8 cellular contexts compared by ENCODE assay signal in the genomic region with DNA sequence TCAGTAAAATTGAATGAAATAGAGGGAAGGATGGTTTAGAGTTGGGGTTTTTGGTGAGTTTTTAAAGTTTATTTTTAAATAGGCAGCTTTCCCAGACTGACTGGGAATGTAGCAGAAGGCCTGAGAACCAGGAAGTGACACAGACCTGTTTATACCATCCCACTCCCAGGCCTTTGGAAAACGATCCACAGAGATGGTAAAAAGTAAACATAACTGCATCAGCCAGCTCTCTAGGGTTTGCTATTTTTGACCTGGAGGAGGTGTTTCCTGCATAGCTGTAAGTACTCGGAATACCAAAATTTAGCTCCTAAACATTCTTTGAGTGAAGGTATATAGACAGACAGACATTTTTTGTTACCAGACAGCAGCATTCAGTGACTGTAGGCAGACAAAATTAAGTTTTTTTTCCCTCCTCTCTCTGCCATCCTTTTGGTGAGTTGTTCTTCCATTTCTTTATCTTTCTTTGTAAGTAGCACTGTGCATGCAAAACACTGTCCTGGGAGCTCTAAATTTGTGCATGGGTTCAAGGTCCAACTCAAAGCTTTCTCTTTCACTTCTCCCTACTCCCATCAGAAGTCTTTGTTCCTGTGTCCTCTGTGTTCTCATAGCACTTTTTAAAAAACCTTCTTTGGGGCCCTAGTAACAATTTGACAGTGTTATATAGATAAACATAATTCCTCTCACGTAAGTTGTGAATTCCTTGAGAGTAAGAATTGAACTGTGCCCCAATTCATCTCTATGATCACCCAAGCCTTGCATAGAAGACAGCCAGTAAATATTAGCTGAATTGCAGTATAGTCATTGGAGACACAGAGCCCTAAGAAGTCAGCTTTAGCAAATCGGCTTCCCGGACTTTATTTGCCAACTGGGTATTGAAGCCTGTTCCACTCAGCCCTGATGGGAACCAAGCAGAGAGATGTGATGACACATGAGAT.
DNase-seq lines count a peak whose midpoint lies in the region; ATAC-seq and TF ChIP-seq lines count a peak whose summit lies in the region.

No MANE protein-coding gene starts in this region.

- H3K27ac ChIP-seq in neutrophil: peak overlapping the region; percentile 97

- H3K27me3 ChIP-seq in endocrine pancreas (ENCODE audit: control insufficient read depth, insufficient read depth, low read length) (no peaks in the 10 kb centered on the region), neutrophil (no peaks in the 10 kb centered on the region)

- peaks cover 27% of the 10 kb centered on the region for H3K4me1 ChIP-seq in endocrine pancreas (ENCODE audit: control insufficient read depth, insufficient read depth, low read length)
- H3K4me1 ChIP-seq in neutrophil (ENCODE audit: control insufficient read depth in 1 of 2, insufficient read depth in 1 of 2, low read depth in 1 of 2, low read length in 1 of 2): peaks cover 97 to 99% of the 10 kb centered on the region in 2 experiments

- H3K36me3 ChIP-seq in endocrine pancreas (ENCODE audit: control insufficient read depth, insufficient read depth, low read length) (no peaks in the 10 kb centered on the region), neutrophil (no peaks in the 10 kb centered on the region)

- ATAC-seq in GM19463 (IDR thresholded peaks at IDR 0.05; ENCODE audit: unreplicated experiment) (peak; percentile 71), GM18867 (IDR thresholded peaks at IDR 0.05; ENCODE audit: unreplicated experiment) (no peak), HG03045 (IDR thresholded peaks at IDR 0.05; ENCODE audit: unreplicated experiment) (no peak)

- TF ChIP-seq CTCF in neutrophil (IDR thresholded peaks at IDR 0.05): no peak

- DNase-seq in CD1c-positive myeloid dendritic cell (ENCODE audit: extremely low spot score) (peak; percentile 26), NCI-H510A treated with DMSO at 0.1 percent for 48 hours (lab: John Stamatoyannopoulos, UW) (peak; percentile 63)
- DNase-seq in activated CD4-positive, alpha-beta T cell treated with anti-CD3 and anti-CD28 coated beads for 1 hour: no peak

- H3K4me3 ChIP-seq in endocrine pancreas (ENCODE audit: control insufficient read depth, insufficient read depth, low read length): peak overlapping the region; percentile 26
- H3K4me3 ChIP-seq in neutrophil (ENCODE audit: low read depth in 1 of 2, low read length in 1 of 2): peak overlapping the region in 1 of 2 experiments; percentile 8

- H3K9me3 ChIP-seq in endocrine pancreas (ENCODE audit: control insufficient read depth, low read length): no peaks in the 10 kb centered on the region
- no peaks in the 10 kb centered on the region for H3K9me3 ChIP-seq in neutrophil

- H3K9ac ChIP-seq in endocrine pancreas (ENCODE audit: control insufficient read depth, insufficient read depth, low read length): no peak overlapping the region
